In genomic region chr13:24203726-24204295, GRCh38 we compare ENCODE assay signal across 10 cellular contexts. TPM values are rescaled to one million over a fixed set of nuclear protein-coding genes. Genes with fewer than 3 reads are reported as not detected.
DNase-seq lines count a peak whose midpoint lies in the region; ATAC-seq, FAIRE-seq and TF ChIP-seq lines count a peak whose summit lies in the region.
"Had no signal": no experiment of that assay in that cellular context is flagged by ENCODE, and none has a peak within 500 bp of the region (broad histone marks: within the 10 kb centered on the region; RNA-seq: fewer than 3 reads in every experiment).

No MANE protein-coding gene starts in this region.

- no peaks in the 10 kb centered on the region for H3K36me3 ChIP-seq in MM.1S (replicated peaks; ENCODE audit: insufficient read depth, low read length)

- H3K9me3 ChIP-seq in A549 (no peaks in the 10 kb centered on the region), MM.1S (replicated peaks; ENCODE audit: insufficient read depth, low read length) (no peaks in the 10 kb centered on the region)

- H3K4me2 ChIP-seq in A549 = peak overlapping the region; percentile 45; the same call in 2 of the 3 replicates
- H3K4me2 ChIP-seq in MM.1S (ENCODE audit: low read depth, low read length) = peak overlapping the region; percentile 55

- H3K4me3 ChIP-seq in A549 = no peak overlapping the region
- H3K4me3 ChIP-seq in GM12865 (ENCODE audit: low read depth, low read length) = no peak overlapping the region
- no peak overlapping the region for H3K4me3 ChIP-seq in MM.1S (ENCODE audit: low read length)
- no peak overlapping the region for H3K4me3 ChIP-seq in fibroblast of villous mesenchyme (ENCODE audit: low read depth, low read length)

- no peak for TF ChIP-seq POLR2A in A549 (IDR thresholded peaks at IDR 0.05; ENCODE audit: low read length)

- WGBS in A549 (ENCODE audit: missing lambda C conversion rate) = 71% methylated on average over 2 of the region's 2 CpGs

- DNase-seq in A549 (ENCODE audit: low read depth in 1 of 2, low spot score in 1 of 2) (no peak), GM12865 (ENCODE audit: low read depth) (peak; percentile 45), MM.1S (peak; percentile 48), fibroblast of villous mesenchyme (ENCODE audit: low read depth) (peak; percentile 63), NCI-H1694 treated with DMSO at 0.1 percent for 48 hours (lab: John Stamatoyannopoulos, UW) (no peak), left colon (no peak), NCI-H2227 (lab: John Stamatoyannopoulos, UW; ENCODE audit: unreplicated experiment) (no peak)
- DNase-seq in stimulated activated CD4-positive, alpha-beta T cell treated with anti-CD3 and anti-CD28 coated beads, Interleukin-1b, Interleukin-23, amount 100 ng/mL, for 48 hours = no peak
- DNase-seq: NCI-H526 had no signal

- H3K27me3 ChIP-seq in MM.1S (replicated peaks; ENCODE audit: insufficient read depth, low read length) = no peaks in the 10 kb centered on the region

- H3K4me1 ChIP-seq in A549 (peaks cover 20% of the 10 kb centered on the region; the same call in 2 of the 3 replicates), MM.1S (ENCODE audit: low read length) (peaks cover 5% of the 10 kb centered on the region; the same call in 1 of the 2 replicates)

- no peak overlapping the region for H3K9ac ChIP-seq in MM.1S (ENCODE audit: low read length)

- no peaks in the 10 kb centered on the region for H3K9me2 ChIP-seq in MM.1S (replicated peaks; ENCODE audit: insufficient read depth, low read length)

- H3K79me2 ChIP-seq in MM.1S (ENCODE audit: low read length) = no peaks in the 10 kb centered on the region

- ATAC-seq in A549 = no peak
- ATAC-seq in left colon = no peak

- H4K20me1 ChIP-seq in MM.1S (ENCODE audit: insufficient read depth, low read length) = no peaks in the 10 kb centered on the region

- H3K27ac ChIP-seq in A549 (no peak overlapping the region), MM.1S (ENCODE audit: low read length) (no peak overlapping the region)
- H3K27ac ChIP-seq: HL-60 had no signal

- TF ChIP-seq RAD21 in A549 (conservative IDR thresholded peaks at IDR 0.05 in 1 of 2, IDR thresholded peaks at IDR 0.05 in 1 of 2) = no peak

- no peaks in the 10 kb centered on the region for H3F3A ChIP-seq in MM.1S (ENCODE audit: insufficient read depth, low read length)

- no peak for FAIRE-seq in A549 (lab: Jason Lieb, UNC)

- CTCF ChIA-PET in A549 (lab: Yijun Ruan, JAX) = interaction anchor here (0.9 to 1.7 kb wide), 2 partner anchors 151 to 184 kb away, joined by 4 to 7 read pairs; no protein-coding TSS in a partner anchor

- TF ChIP-seq CTCF in A549 (IDR thresholded peaks at IDR 0.05) (no peak), GM12865 (IDR thresholded peaks at IDR 0.05; ENCODE audit: insufficient read depth, low read depth, low read length, missing control alignments) (no peak), MM.1S (IDR thresholded peaks at IDR 0.05; ENCODE audit: low read length) (no peak), fibroblast of villous mesenchyme (IDR thresholded peaks at IDR 0.05; ENCODE audit: insufficient read depth, low read depth, low read length) (no peak)

- intact Hi-C loops in left colon (cut with DNase I, micrococcal nuclease) = no loop called here

- TF ChIP-seq EP300 in A549 (IDR thresholded peaks at IDR 0.05) = no peak

- H2AFZ ChIP-seq in MM.1S (ENCODE audit: low read length) = no peak overlapping the region

- POLR2A ChIA-PET in A549 (lab: Yijun Ruan, JAX) = interaction anchor here (0.5 kb wide), 1 partner anchor 44 kb away, joined by 3 read pairs; no protein-coding TSS in a partner anchor

TF ChIP-seq in A549, 52 proteins besides CTCF, POLR2A, EP300 and RAD21:
- TF ChIP-seq HEYL (CRISPR knock-in tag; IDR thresholded peaks at IDR 0.05) (no peak), FOSB (CRISPR knock-in tag; IDR thresholded peaks at IDR 0.05) (no peak)

RNA-seq across cellular contexts. Expression of gene SPATA13, which starts 43.3 kb away (rescaled TPM):
- 6.3 and 7.2 TPM in 2 replicates for polyA plus RNA-seq in A549 (2011; rRNA removed)
- 2.5 and 3.6 TPM in 2 replicates for polyA plus RNA-seq in A549 (2012; cell fraction: cytosol; rRNA removed)
- 4.7 and 6.9 TPM in 2 replicates for polyA plus RNA-seq in A549 (2012; cell fraction: nucleus; rRNA removed)
- polyA plus RNA-seq in A549 (2017; fragmentation: RNase III; extraction: RNeasy Plus Mini Kit Qiagen cat#74134 plus additional on column Dnase treatment) = 2.8 to 3.1 TPM (median 2.9 TPM) in 3 replicates
- 7.4 and 8.3 TPM in 2 replicates for polyA minus RNA-seq in A549 (2011; rRNA and poly(A)+ RNA removed)
- total RNA-seq in fibroblast of villous mesenchyme = 17.7 and 19.9 TPM in 2 replicates
- 10 to 100 TPM; 36.5 to 37.3 TPM for total RNA-seq in left colon

Comparison
In these comparisons a context has a peak if more than half of its experiments do, and no peak if none do; other contexts are left out.
1. DNase-seq: peak in GM12865 (single experiment), MM.1S (single experiment) and fibroblast of villous mesenchyme (single experiment); none in A549 (0 of 2), NCI-H1694 treated with DMSO at 0.1 percent for 48 hours (single experiment), left colon (0 of 2), NCI-H2227 (single experiment) and stimulated activated CD4-positive, alpha-beta T cell treated with anti-CD3 and anti-CD28 coated beads, Interleukin-1b, Interleukin-23, amount 100 ng/mL, for 48 hours (single experiment).